In the genomic region with DNA sequence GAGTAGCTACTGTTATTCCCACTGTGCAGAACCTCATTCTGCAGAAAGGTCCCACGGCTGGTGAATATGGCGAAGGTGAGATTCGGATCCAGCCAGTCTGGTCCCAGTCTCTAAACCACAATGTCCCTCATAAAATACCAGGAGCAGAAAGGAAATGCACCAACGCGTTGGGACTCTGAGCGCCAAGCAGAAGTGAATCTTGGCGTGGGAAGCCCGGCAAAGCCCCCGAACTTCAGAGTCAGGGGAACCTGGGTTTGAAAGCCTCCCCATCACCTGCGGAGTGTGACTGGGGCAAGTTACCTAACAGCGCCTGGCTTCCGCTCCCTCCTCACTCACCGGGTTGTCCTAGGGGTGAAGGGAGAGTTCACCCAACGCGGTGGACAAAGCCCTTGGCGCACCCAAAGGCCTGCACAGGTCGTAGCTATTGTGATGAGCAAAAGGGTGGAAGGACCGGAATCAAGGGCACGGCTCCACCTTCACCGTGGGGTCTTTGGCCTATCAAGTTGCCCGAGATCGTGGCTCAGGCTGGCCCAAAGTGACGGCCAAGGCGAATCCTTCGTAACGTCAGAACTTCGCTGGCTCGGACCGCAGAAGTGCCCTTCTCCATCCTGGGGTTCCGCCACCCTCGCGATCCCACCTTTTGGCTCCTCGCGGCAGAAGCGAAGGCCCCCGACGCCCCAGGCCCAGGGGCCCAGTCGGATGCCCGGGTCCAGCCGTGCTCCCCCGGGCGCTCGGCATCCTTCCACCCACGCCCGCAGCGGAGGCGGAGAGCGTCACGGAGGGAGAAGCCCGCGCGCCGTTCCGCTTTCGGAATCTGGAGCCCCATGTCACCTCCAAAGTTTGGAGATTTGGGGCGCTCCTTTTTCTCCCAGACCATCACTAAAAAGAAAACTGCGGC, we compare ENCODE assay signal across 8 cellular contexts. TPM values are rescaled to one million over a fixed set of nuclear protein-coding genes. Genes with fewer than 3 reads are reported as not detected.
DNase-seq lines count a peak whose midpoint lies in the region; ATAC-seq, FAIRE-seq and TF ChIP-seq lines count a peak whose summit lies in the region.

No MANE protein-coding gene starts in this region.

- H4K91ac ChIP-seq in neuronal stem cell (ENCODE audit: low read depth, low read length, poor library complexity): no peak overlapping the region

- TF ChIP-seq POLR2A in endothelial cell of umbilical vein (IDR thresholded peaks at IDR 0.05; ENCODE audit: low read depth, low read length) (no peak), transverse colon (IDR thresholded peaks at IDR 0.05) (no peak)

- H2BK120ac ChIP-seq in neuronal stem cell (ENCODE audit: low read depth, low read length): peak overlapping the region; percentile 24

- no peak for FAIRE-seq in endothelial cell of umbilical vein (lab: Jason Lieb, UNC)

- peak overlapping the region; percentile 7 for H2BK15ac ChIP-seq in neuronal stem cell (ENCODE audit: low read length)

- peaks cover 0 to 11% of the 10 kb centered on the region in 2 donors for H3K36me3 Mint-ChIP-seq in CD4-positive, alpha-beta memory T cell

- H3K9me3 ChIP-seq in CD4-positive, alpha-beta memory T cell (ENCODE audit: control insufficient read depth in 1 of 2, low read length in 2 of 2): no peaks in the 10 kb centered on the region
- H3K9me3 ChIP-seq in endothelial cell of umbilical vein (replicated peaks; ENCODE audit: control insufficient read depth, insufficient read depth, low read length) (no peaks in the 10 kb centered on the region), neuronal stem cell (replicated peaks in 1 of 2; ENCODE audit: control insufficient read depth in 2 of 2, insufficient read depth in 1 of 2, low read depth in 1 of 2, low read length in 2 of 2) (no peaks in the 10 kb centered on the region), transverse colon (no peaks in the 10 kb centered on the region)

- peaks cover 0 to 1% (median 0%) of the 10 kb centered on the region in 8 donors for H3K9me3 Mint-ChIP-seq in CD4-positive, alpha-beta memory T cell

- in situ Hi-C loops in transverse colon (cut with MboI; ENCODE audit: low pct_ligation_motif_present in 1 of 4, low pct_unique_long_range_greater_than_20kb in 1 of 4, low sequenced_read_pairs in 3 of 4): no loop called here

- intact Hi-C loops in CD4-positive, alpha-beta memory T cell (cut with micrococcal nuclease): loop anchor here (1.0 to 5.0 kb wide), 10 partner anchors 25 to 784 kb away; a partner anchor contains a TSS
- intact Hi-C loops in endothelial cell of umbilical vein (cut with micrococcal nuclease): loop anchor here (5.0 kb wide), 1 partner anchor 94 kb away; no protein-coding TSS in a partner anchor
- intact Hi-C loops in transverse colon (cut with DNase I; ENCODE audit: low total_unique reads): loop anchor here (10.0 kb wide), 1 partner anchor 53 kb away; a partner anchor contains a TSS

- H3K27me3 ChIP-seq in CD4-positive, alpha-beta memory T cell (ENCODE audit: insufficient read depth, low read length): no peaks in the 10 kb centered on the region
- no peaks in the 10 kb centered on the region for H3K27me3 ChIP-seq in endothelial cell of umbilical vein (ENCODE audit: control insufficient read depth in 2 of 2, insufficient read depth in 2 of 2, low read length in 2 of 2)
- peaks cover 10 to 91% (median 24%) of the 10 kb centered on the region in 3 experiments for H3K27me3 ChIP-seq in neuronal stem cell (ENCODE audit: control insufficient read depth in 3 of 3, insufficient read depth in 3 of 3, low read depth in 1 of 3, low read length in 3 of 3)
- no peaks in the 10 kb centered on the region for H3K27me3 ChIP-seq in transverse colon

- H3K36me3 ChIP-seq in CD4-positive, alpha-beta memory T cell (ENCODE audit: insufficient read depth, low read length): no peaks in the 10 kb centered on the region
- H3K36me3 ChIP-seq in endothelial cell of umbilical vein (ENCODE audit: control insufficient read depth in 2 of 2, extremely low read depth in 1 of 2, insufficient read depth in 2 of 2, low read length in 2 of 2) (no peaks in the 10 kb centered on the region), neuronal stem cell (replicated peaks in 1 of 2; ENCODE audit: control insufficient read depth in 2 of 2, insufficient read depth in 2 of 2, low read length in 2 of 2) (no peaks in the 10 kb centered on the region), transverse colon (no peaks in the 10 kb centered on the region)

- POLR2A ChIA-PET in CD4-positive, alpha-beta memory T cell (lab: Charles Lee; ENCODE audit: partially characterized antibody): interaction anchor here (0.7 to 7.7 kb wide), 32 partner anchors 9 to 787 kb away, joined by 3 to 107 read pairs (median 6); a partner anchor contains a TSS
- POLR2A ChIA-PET in endothelial cell of umbilical vein (lab: Charles Lee): interaction anchor here (0.9 kb wide), 1 partner anchor 184 kb away, joined by 3 read pairs; a partner anchor contains a TSS

- TF ChIP-seq CTCF in endothelial cell of umbilical vein (IDR thresholded peaks at IDR 0.05; ENCODE audit: extremely low read depth in 1 of 2, insufficient read depth in 1 of 2, low read depth in 1 of 2, low read length in 2 of 2): no peak
- TF ChIP-seq CTCF in transverse colon (IDR thresholded peaks at IDR 0.05): no peak

- peak overlapping the region; percentile 30 to 88 for H3K4me3 ChIP-seq in CD4-positive, alpha-beta memory T cell (ENCODE audit: low read length in 2 of 2)
- H3K4me3 ChIP-seq in endothelial cell of umbilical vein (replicated peaks in 1 of 3; ENCODE audit: insufficient read depth in 1 of 3, low read depth in 1 of 3, low read length in 3 of 3): peak overlapping the region; percentile 65 to 81 (median 67)
- H3K4me3 ChIP-seq in neuronal stem cell (ENCODE audit: low read length in 2 of 2): peak overlapping the region; percentile 51 to 83
- peak overlapping the region; percentile 57 to 84 (median 65) for H3K4me3 ChIP-seq in transverse colon

- CTCF ChIA-PET in CD4-positive, alpha-beta memory T cell (lab: Charles Lee; ENCODE audit: partially characterized antibody): interaction anchor here (0.7 to 5.1 kb wide), 34 partner anchors 9 to 402 kb away, joined by 3 to 57 read pairs (median 6); a partner anchor contains a TSS
- CTCF ChIA-PET in endothelial cell of umbilical vein (lab: Charles Lee): interaction anchor here (0.6 to 3.9 kb wide), 25 partner anchors 9 to 462 kb away, joined by 3 to 69 read pairs (median 5); a partner anchor contains a TSS

- no peak for TF ChIP-seq EP300 in transverse colon (IDR thresholded peaks at IDR 0.05; ENCODE audit: low read depth)

- H3K27me3 Mint-ChIP-seq in CD4-positive, alpha-beta memory T cell: no peaks in the 10 kb centered on the region

- peak overlapping the region; percentile 22 for H2AK5ac ChIP-seq in neuronal stem cell (ENCODE audit: low read depth, low read length)

- peak; percentile 50 to 56 (median 52) for DNase-seq in CD4-positive, alpha-beta memory T cell
- peak; percentile 45 to 46 for DNase-seq in activated CD4-positive, alpha-beta T cell treated with anti-CD3 and anti-CD28 coated beads, Interleukin-2, amount 50 U/mL, for 24 hours (ENCODE audit: low read depth in 1 of 2, low spot score in 1 of 2)
- DNase-seq in endothelial cell of umbilical vein (ENCODE audit: low read depth, low spot score) (no peak), neuronal stem cell (ENCODE audit: low spot score) (no peak), transverse colon (peak; percentile 28), hypothalamus (lab: John Stamatoyannopoulos, UW) (no peak)

- H4K20me1 ChIP-seq in endothelial cell of umbilical vein (replicated peaks; ENCODE audit: control insufficient read depth, extremely low read depth, insufficient read depth, low read length): no peaks in the 10 kb centered on the region

- BruUV-seq in endothelial cell of umbilical vein (replicated peaks; lab: Mats Ljungman, UMichigan): TSS peak; percentile 21

- peak overlapping the region; percentile 88 to 95 (median 92) for H3K4me3 Mint-ChIP-seq in CD4-positive, alpha-beta memory T cell

- H3K79me2 ChIP-seq in endothelial cell of umbilical vein (ENCODE audit: control insufficient read depth, insufficient read depth, low read length): no peaks in the 10 kb centered on the region

- WGBS in neuronal stem cell (ENCODE audit: extremely low coverage in 2 of 2, insufficient read length in 2 of 2, insufficient replicate concordance in 1 of 2), 2 donors: no CpG with 5 or more reads among the region's 57 CpGs
- 17 to 52% methylated on average over 1 to 52 of the region's 57 CpGs for WGBS in transverse colon (ENCODE audit: low coverage in 1 of 2), 2 donors

- H3K9ac ChIP-seq in endothelial cell of umbilical vein (replicated peaks; ENCODE audit: extremely low read depth, insufficient read depth, low read length): no peak overlapping the region
- H3K9ac ChIP-seq in neuronal stem cell (ENCODE audit: low read depth, low read length, poor library complexity): peak overlapping the region; percentile 53

- H3K27ac ChIP-seq in CD4-positive, alpha-beta memory T cell (ENCODE audit: low read depth, low read length): peak overlapping the region; percentile 57
- no peak overlapping the region for H3K27ac ChIP-seq in endothelial cell of umbilical vein (ENCODE audit: insufficient read depth, low read depth, low read length)
- no peak overlapping the region for H3K27ac ChIP-seq in neuronal stem cell (replicated peaks; ENCODE audit: low read length)
- H3K27ac ChIP-seq in transverse colon: peak overlapping the region; percentile 86 to 95 (median 91)

- H2BK5ac ChIP-seq in neuronal stem cell (ENCODE audit: low read length): no peak overlapping the region

- H2BK12ac ChIP-seq in neuronal stem cell (ENCODE audit: low read length): no peak overlapping the region

- no peaks in the 10 kb centered on the region for H3K79me1 ChIP-seq in neuronal stem cell (ENCODE audit: low read depth, low read length)

- H3K4me1 ChIP-seq in CD4-positive, alpha-beta memory T cell (ENCODE audit: insufficient read depth, low read length): peaks cover 56% of the 10 kb centered on the region
- H3K4me1 ChIP-seq in endothelial cell of umbilical vein (ENCODE audit: control insufficient read depth, extremely low read depth, insufficient read depth, low read length): peaks cover 6% of the 10 kb centered on the region
- H3K4me1 ChIP-seq in neuronal stem cell (ENCODE audit: control insufficient read depth in 2 of 2, insufficient read depth in 1 of 2, low read depth in 1 of 2, low read length in 2 of 2): peaks cover 9% of the 10 kb centered on the region in 2 donors
- peaks cover 17 to 60% (median 41%) of the 10 kb centered on the region in 4 donors for H3K4me1 ChIP-seq in transverse colon

- H2AFZ ChIP-seq in endothelial cell of umbilical vein (ENCODE audit: low read depth, low read length) (peak overlapping the region; percentile 78), neuronal stem cell (ENCODE audit: low read length) (peak overlapping the region; percentile 96)

- no peak overlapping the region for H3K4ac ChIP-seq in neuronal stem cell (ENCODE audit: low read length)

- H3K4me2 ChIP-seq in endothelial cell of umbilical vein (ENCODE audit: insufficient read depth, low read length) (peak overlapping the region; percentile 37), neuronal stem cell (ENCODE audit: insufficient read depth, low read length, poor library complexity, severe bottlenecking) (peak overlapping the region; percentile 96)

- H3K9me1 ChIP-seq in endothelial cell of umbilical vein (replicated peaks; ENCODE audit: control insufficient read depth, extremely low read depth, insufficient read depth, low read length): no peaks in the 10 kb centered on the region

- H4K8ac ChIP-seq in neuronal stem cell (ENCODE audit: low read depth, low read length): no peak overlapping the region

- ATAC-seq in HG02943 (IDR thresholded peaks at IDR 0.05; ENCODE audit: low read depth, unreplicated experiment) (peak; percentile 2), GM18858 (IDR thresholded peaks at IDR 0.05; ENCODE audit: unreplicated experiment) (no peak)

- H3K18ac ChIP-seq in neuronal stem cell (ENCODE audit: low read length): peak overlapping the region; percentile 81

- peak overlapping the region; percentile 73 for H3K14ac ChIP-seq in neuronal stem cell (ENCODE audit: low read length)

- peak overlapping the region; percentile 70 for H3K23ac ChIP-seq in neuronal stem cell (ENCODE audit: low read depth, low read length, poor library complexity)

- dilution Hi-C loops in endothelial cell of umbilical vein (cut with MboI; ENCODE audit: extremely low pct_ligation_motif_present, low sequenced_read_pairs): no loop called here

- H3K27ac Mint-ChIP-seq in CD4-positive, alpha-beta memory T cell: peak overlapping the region; percentile 82 to 96 (median 91)

- H3K4me1 Mint-ChIP-seq in CD4-positive, alpha-beta memory T cell: peaks cover 39 to 58% (median 50%) of the 10 kb centered on the region in 4 donors

RNA-seq across cellular contexts. Expression of a gene that starts 0.8 kb away (rescaled TPM):
- total RNA-seq in CD4-positive, alpha-beta memory T cell: 100 to 1,000 TPM; 115 to 122 TPM
- 100 to 1,000 TPM; 153 to 187 TPM for polyA plus RNA-seq in CD4-positive, alpha-beta memory T cell
- total RNA-seq in endothelial cell of umbilical vein: 21.8 and 22.4 TPM in 2 replicates
- polyA plus RNA-seq in endothelial cell of umbilical vein: 5.4 and 7.8 TPM in 2 replicates
- 19.1 and 23.1 TPM in 2 replicates for polyA plus RNA-seq in endothelial cell of umbilical vein (2011; cell fraction: cytosol; rRNA removed)
- 4.7 and 6.9 TPM in 2 replicates for polyA plus RNA-seq in endothelial cell of umbilical vein (2011; cell fraction: nucleus; rRNA removed)
- 63.3 and 70.5 TPM in 2 replicates for polyA plus RNA-seq in endothelial cell of umbilical vein (2012)
- polyA minus RNA-seq in endothelial cell of umbilical vein: 4.8 and 7.4 TPM in 2 replicates
- 3.0 TPM for polyA minus RNA-seq in endothelial cell of umbilical vein (2011; cell fraction: cytosol; rRNA and poly(A)+ RNA removed)
- polyA minus RNA-seq in endothelial cell of umbilical vein (2011; cell fraction: nucleus; rRNA and poly(A)+ RNA removed): 1.0 TPM in 1 of 2 replicates, not detected in the other
- polyA plus RNA-seq in neuronal stem cell (2013, experiment 1 of 2): 32.6 TPM
- polyA plus RNA-seq in neuronal stem cell (2013, experiment 2 of 2): 34.6 TPM
- 10 to 100 TPM; 26.3 to 47.1 (median 38.8) TPM for total RNA-seq in transverse colon

RNA-seq across cellular contexts. Expression of a gene that starts 55.1 kb away (rescaled TPM):
- 100 to 1,000 TPM; 201 to 212 TPM for total RNA-seq in CD4-positive, alpha-beta memory T cell
- 10 to 100 TPM in 1 of 2 donors, 1 to 10 TPM in 1; 8.8 to 12.0 TPM for polyA plus RNA-seq in CD4-positive, alpha-beta memory T cell
- total RNA-seq in endothelial cell of umbilical vein (150 and 154 TPM in 2 replicates), transverse colon (100 to 1,000 TPM in 1 of 4 donors, 10 to 100 TPM in 3; 35.2 to 117 (median 66.7) TPM)
- polyA plus RNA-seq in endothelial cell of umbilical vein: 45.4 and 57.7 TPM in 2 replicates
- polyA plus RNA-seq in endothelial cell of umbilical vein (2011; cell fraction: cytosol; rRNA removed): 49.7 and 56.0 TPM in 2 replicates
- 316 and 423 TPM in 2 replicates for polyA plus RNA-seq in endothelial cell of umbilical vein (2011; cell fraction: nucleus; rRNA removed)
- 110 and 129 TPM in 2 replicates for polyA plus RNA-seq in endothelial cell of umbilical vein (2012)
- polyA minus RNA-seq in endothelial cell of umbilical vein: 63.3 and 70.9 TPM in 2 replicates
- 42.9 TPM for polyA minus RNA-seq in endothelial cell of umbilical vein (2011; cell fraction: cytosol; rRNA and poly(A)+ RNA removed)
- polyA minus RNA-seq in endothelial cell of umbilical vein (2011; cell fraction: nucleus; rRNA and poly(A)+ RNA removed): 70.5 and 125 TPM in 2 replicates
- 115 TPM for polyA plus RNA-seq in neuronal stem cell (2013, experiment 1 of 2)
- 120 TPM for polyA plus RNA-seq in neuronal stem cell (2013, experiment 2 of 2)

Comparison
In these comparisons a context has a peak if more than half of its experiments do, and no peak if none do; other contexts are left out.
1. DNase-seq: peak in CD4-positive, alpha-beta memory T cell (5 of 5), activated CD4-positive, alpha-beta T cell treated with anti-CD3 and anti-CD28 coated beads, Interleukin-2, amount 50 U/mL, for 24 hours (2 of 2) and transverse colon (single experiment); none in endothelial cell of umbilical vein (single experiment), neuronal stem cell (single experiment) and hypothalamus (0 of 51).
2. H3K27ac ChIP-seq: peak in CD4-positive, alpha-beta memory T cell (single experiment) and transverse colon (4 of 4); none in endothelial cell of umbilical vein (single experiment) and neuronal stem cell (single experiment).
3. Peak in every context shown above with its lines, with median percentiles within 50 percentile points of each other: H3K4me3 ChIP-seq.